In genomic region chr7:132485600-132486594, GRCh38 we compare ENCODE assay signal across 11 cellular contexts.
DNase-seq lines count a peak whose midpoint lies in the region; ATAC-seq lines count a peak whose summit lies in the region.
"Had no signal": no experiment of that assay in that cellular context is flagged by ENCODE, and none has a peak within 500 bp of the region (broad histone marks: within the 10 kb centered on the region; RNA-seq: fewer than 3 reads in every experiment).

No MANE protein-coding gene starts in this region.

- no peak overlapping the region for H3K27ac ChIP-seq in SJCRH30
- H3K27ac ChIP-seq: gastrocnemius medialis had no signal

- H3K4me3 Mint-ChIP-seq in stimulated activated naive CD8-positive, alpha-beta T cell treated with anti-CD3 and anti-CD28 coated beads, Interleukin-15, Interleukin-2, amounts not matched to agents 100 ng/mL and 50 ng/mL, for 24 hours, result peak overlapping the region; percentile 27
- H3K4me3 Mint-ChIP-seq: IgD-negative memory B cell had no signal

- peak; percentile 72 for ATAC-seq in left ventricle myocardium superior
- no peak for ATAC-seq in GM18861 (IDR thresholded peaks at IDR 0.05; ENCODE audit: unreplicated experiment)
- ATAC-seq: gastrocnemius medialis had no signal

- no peaks in the 10 kb centered on the region for H3K27me3 ChIP-seq in SJCRH30
- H3K27me3 ChIP-seq: gastrocnemius medialis had no signal

- peaks cover 53% of the 10 kb centered on the region for H3K4me1 Mint-ChIP-seq in stimulated activated naive CD8-positive, alpha-beta T cell treated with anti-CD3 and anti-CD28 coated beads, Interleukin-15, Interleukin-2, amounts not matched to agents 100 ng/mL and 50 ng/mL, for 24 hours (ENCODE audit: low read depth)

- H3K4me3 ChIP-seq in SJCRH30, result no peak overlapping the region
- H3K4me3 ChIP-seq: gastrocnemius medialis had no signal

- no peaks in the 10 kb centered on the region for H3K27me3 Mint-ChIP-seq in stimulated activated naive CD8-positive, alpha-beta T cell treated with anti-CD3 and anti-CD28 coated beads, Interleukin-15, Interleukin-2, amounts not matched to agents 100 ng/mL and 50 ng/mL, for 24 hours

- H3K9me3 ChIP-seq in SJCRH30 (replicated peaks), result no peaks in the 10 kb centered on the region
- H3K9me3 ChIP-seq: gastrocnemius medialis had no signal

- no peaks in the 10 kb centered on the region for H3K9me3 Mint-ChIP-seq in stimulated activated naive CD8-positive, alpha-beta T cell treated with anti-CD3 and anti-CD28 coated beads, Interleukin-15, Interleukin-2, amounts not matched to agents 100 ng/mL and 50 ng/mL, for 24 hours

- peak; percentile 33 for DNase-seq in activated CD8-positive, alpha-beta memory T cell treated with anti-CD3 and anti-CD28 coated beads, Interleukin-2, amount 50 U/mL, for 1 hour (ENCODE audit: extremely low read depth)
- no peak for DNase-seq in activated CD8-positive, alpha-beta memory T cell treated with anti-CD3 and anti-CD28 coated beads, Interleukin-2, amount 50 U/mL, for 48 hours
- DNase-seq in activated gamma-delta T cell treated with anti-CD3 and anti-CD28 coated beads, Interleukin-2, amount 50 U/mL, for 16 hours (ENCODE audit: low read depth), result peak; percentile 28
- DNase-seq in left ventricle myocardium superior (peak; percentile 70), anterior cingulate cortex (lab: John Stamatoyannopoulos, UW) (no peak), SJCRH30 (no peak)
- DNase-seq: gastrocnemius medialis, NCI-H446 treated with DMSO at 0.1 percent for 48 hours had no signal

- no peaks in the 10 kb centered on the region for H3K4me1 ChIP-seq in SJCRH30
- H3K4me1 ChIP-seq: gastrocnemius medialis had no signal

- H3K36me3 ChIP-seq in SJCRH30, result no peaks in the 10 kb centered on the region
- H3K36me3 ChIP-seq: gastrocnemius medialis had no signal

- intact Hi-C loops in left ventricle myocardium superior (cut with micrococcal nuclease), result no loop called here

- peak overlapping the region; percentile 29 for H3K27ac Mint-ChIP-seq in stimulated activated naive CD8-positive, alpha-beta T cell treated with anti-CD3 and anti-CD28 coated beads, Interleukin-15, Interleukin-2, amounts not matched to agents 100 ng/mL and 50 ng/mL, for 24 hours

- no peaks in the 10 kb centered on the region for H3K36me3 Mint-ChIP-seq in stimulated activated naive CD8-positive, alpha-beta T cell treated with anti-CD3 and anti-CD28 coated beads, Interleukin-15, Interleukin-2, amounts not matched to agents 100 ng/mL and 50 ng/mL, for 24 hours (ENCODE audit: low read depth)
- H3K36me3 Mint-ChIP-seq: IgD-negative memory B cell had no signal

Comparison
In these comparisons a context has a peak if more than half of its experiments do, and no peak if none do; other contexts are left out.
1. DNase-seq: peak in activated CD8-positive, alpha-beta memory T cell treated with anti-CD3 and anti-CD28 coated beads, Interleukin-2, amount 50 U/mL, for 1 hour (single experiment), activated gamma-delta T cell treated with anti-CD3 and anti-CD28 coated beads, Interleukin-2, amount 50 U/mL, for 16 hours (single experiment) and left ventricle myocardium superior (single experiment); none in activated CD8-positive, alpha-beta memory T cell treated with anti-CD3 and anti-CD28 coated beads, Interleukin-2, amount 50 U/mL, for 48 hours (single experiment), anterior cingulate cortex (0 of 58) and SJCRH30 (0 of 2).